ENCODE assay signal across 20 cellular contexts in the genomic region with DNA sequence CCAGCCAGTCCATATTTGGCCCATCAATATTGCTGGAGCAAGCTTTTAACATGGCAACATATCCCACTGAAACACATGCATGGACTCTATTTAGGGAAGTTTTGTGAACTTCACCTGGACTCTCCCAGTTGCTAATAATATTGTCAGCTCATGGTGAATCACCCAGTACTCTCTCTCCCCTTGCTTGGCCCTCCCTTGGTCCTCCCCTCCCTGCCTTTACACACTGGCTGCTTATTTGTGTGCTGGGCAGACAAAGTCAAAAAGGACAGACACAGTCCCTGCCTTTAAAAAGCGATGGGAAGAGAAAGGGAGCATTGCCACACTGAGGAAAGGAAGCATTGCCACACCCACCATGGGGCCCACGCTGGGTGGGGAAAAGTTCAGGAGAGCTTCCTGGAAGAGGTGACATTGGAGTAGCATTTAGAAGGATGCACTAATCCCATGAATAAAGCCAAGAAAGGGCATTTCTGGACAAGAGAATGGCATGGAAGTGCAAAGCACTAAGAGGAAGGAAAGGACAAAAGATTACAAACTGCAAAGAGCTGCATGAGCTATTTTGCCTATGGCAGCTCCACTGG.
DNase-seq lines count a peak whose midpoint lies in the region; ATAC-seq, FAIRE-seq and TF ChIP-seq lines count a peak whose summit lies in the region.
"Had no signal": no experiment of that assay in that cellular context is flagged by ENCODE, and none has a peak within 500 bp of the region (broad histone marks: within the 10 kb centered on the region; RNA-seq: fewer than 3 reads in every experiment).

No MANE protein-coding gene starts in this region.

- no peak overlapping the region for H3K27ac ChIP-seq in neural progenitor cell
- H3K27ac ChIP-seq: parathyroid adenoma, SJCRH30 had no signal

- H3K4me3 ChIP-seq in bronchial epithelial cell (ENCODE audit: low read depth, low read length) (no peak overlapping the region), neural progenitor cell (no peak overlapping the region)
- H3K4me3 ChIP-seq: SJCRH30 had no signal

- H3K9me3 ChIP-seq in neural progenitor cell (ENCODE audit: low read depth) = no peaks in the 10 kb centered on the region
- H3K9me3 ChIP-seq: SJCRH30 had no signal

- no peaks in the 10 kb centered on the region for H3K36me3 Mint-ChIP-seq in neural progenitor cell

- H3K4me1 Mint-ChIP-seq in neural progenitor cell = peaks cover 24% of the 10 kb centered on the region
- H3K4me1 Mint-ChIP-seq: naive thymus-derived CD4-positive, alpha-beta T cell; stimulated activated effector memory CD8-positive, alpha-beta T cell treated with anti-CD3 and anti-CD28 coated beads, Interleukin-12 subunit alpha, Interleukin-12 subunit beta, amount 100 ng/mL, for 72 hours had no signal

- no peaks in the 10 kb centered on the region for H3K4me1 ChIP-seq in neural progenitor cell
- H3K4me1 ChIP-seq: parathyroid adenoma, SJCRH30 had no signal

- H4K20me1 ChIP-seq in neural progenitor cell (ENCODE audit: low read depth) = no peaks in the 10 kb centered on the region

- no peak for TF ChIP-seq CTCF in bronchial epithelial cell (IDR thresholded peaks at IDR 0.05; ENCODE audit: insufficient read depth, low read length, severe bottlenecking)
- no peak for TF ChIP-seq CTCF in neural progenitor cell (IDR thresholded peaks at IDR 0.05)

- intact Hi-C loops in Right ventricle myocardium superior (cut with DNase I) (no loop called here), cardiac septum (cut with DNase I) (no loop called here)

- H3K27me3 ChIP-seq in bronchial epithelial cell (ENCODE audit: control insufficient read depth, insufficient read depth, low read length) (no peaks in the 10 kb centered on the region), neural progenitor cell (no peaks in the 10 kb centered on the region)
- H3K27me3 ChIP-seq: SJCRH30 had no signal

- FAIRE-seq in bronchial epithelial cell (lab: Jason Lieb, UNC) = no peak

- peak; percentile 75 for ATAC-seq in Right ventricle myocardium superior (ENCODE audit: poor library complexity)
- no peak for ATAC-seq in HG03135 (IDR thresholded peaks at IDR 0.05; ENCODE audit: unreplicated experiment)
- no peak for ATAC-seq in HG02798 (IDR thresholded peaks at IDR 0.05; ENCODE audit: poor library complexity, unreplicated experiment)
- ATAC-seq: naive thymus-derived CD4-positive, alpha-beta T cell; stimulated activated effector memory CD8-positive, alpha-beta T cell treated with anti-CD3 and anti-CD28 coated beads, Interleukin-12 subunit alpha, Interleukin-12 subunit beta, amount 100 ng/mL, for 72 hours had no signal

- H3K27ac Mint-ChIP-seq in neural progenitor cell = no peak overlapping the region
- H3K27ac Mint-ChIP-seq: stimulated activated effector memory CD8-positive, alpha-beta T cell treated with anti-CD3 and anti-CD28 coated beads, Interleukin-12 subunit alpha, Interleukin-12 subunit beta, amount 100 ng/mL, for 72 hours had no signal

- no peaks in the 10 kb centered on the region for H3K79me2 ChIP-seq in neural progenitor cell (ENCODE audit: low read depth)
- H3K79me2 ChIP-seq: parathyroid adenoma had no signal

- no peaks in the 10 kb centered on the region for H3F3A ChIP-seq in neural progenitor cell (ENCODE audit: low read depth)

- no peak overlapping the region for H3K4me2 ChIP-seq in neural progenitor cell

- H3K36me3 ChIP-seq in bronchial epithelial cell (ENCODE audit: control insufficient read depth, insufficient read depth, low read length) (no peaks in the 10 kb centered on the region), neural progenitor cell (peaks cover 10% of the 10 kb centered on the region)
- H3K36me3 ChIP-seq: SJCRH30 had no signal

- H3K27me3 Mint-ChIP-seq in neural progenitor cell (ENCODE audit: insufficient read depth, low read depth) = peaks cover 9% of the 10 kb centered on the region

- H2AFZ ChIP-seq in neural progenitor cell (replicated peaks) = no peak overlapping the region
- H2AFZ ChIP-seq: parathyroid adenoma had no signal

- no peak overlapping the region for H3K9ac ChIP-seq in neural progenitor cell
- H3K9ac ChIP-seq: parathyroid adenoma had no signal

- DNase-seq in Right ventricle myocardium superior (no peak), cardiac septum (ENCODE audit: low spot score) (no peak), bronchial epithelial cell (ENCODE audit: low read depth) (peak; percentile 73), kidney tubule cell (ENCODE audit: low spot score) (peak; percentile 76), neural progenitor cell (ENCODE audit: low spot score) (no peak)
- no peak for DNase-seq in activated naive CD4-positive, alpha-beta T cell treated with anti-CD3 and anti-CD28 coated beads, Interleukin-2, amount 50 U/mL, for 16 hours
- DNase-seq: activated CD4-positive, alpha-beta T cell treated with anti-CD3 and anti-CD28 coated beads for 1 hour; activated naive CD8-positive, alpha-beta T cell treated with anti-CD3 and anti-CD28 coated beads, Interleukin-2, amount 50 U/mL, for 24 hours; dermis blood vessel endothelial cell; DMS153; glutamatergic neuron; GOT3; naive thymus-derived CD4-positive, alpha-beta T cell; NCI-H2029; NCI-H524; SJCRH30 had no signal

- no peak overlapping the region for H3K4me3 Mint-ChIP-seq in neural progenitor cell
- H3K4me3 Mint-ChIP-seq: activated naive CD8-positive, alpha-beta T cell treated with anti-CD3 and anti-CD28 coated beads, Interleukin-2, amount 50 U/mL, for 24 hours; naive thymus-derived CD4-positive, alpha-beta T cell; stimulated activated effector memory CD8-positive, alpha-beta T cell treated with anti-CD3 and anti-CD28 coated beads, Interleukin-12 subunit alpha, Interleukin-12 subunit beta, amount 100 ng/mL, for 72 hours had no signal

- H3K9me3 Mint-ChIP-seq in neural progenitor cell = peaks cover 25% of the 10 kb centered on the region

Comparison
In these comparisons a context has a peak if more than half of its experiments do, and no peak if none do; other contexts are left out.
1. DNase-seq: peak in bronchial epithelial cell (single experiment) and kidney tubule cell (single experiment); none in Right ventricle myocardium superior (single experiment), cardiac septum (single experiment), activated naive CD4-positive, alpha-beta T cell treated with anti-CD3 and anti-CD28 coated beads, Interleukin-2, amount 50 U/mL, for 16 hours (single experiment) and neural progenitor cell (single experiment).